9 cellular contexts compared by ENCODE assay signal in the genomic region with DNA sequence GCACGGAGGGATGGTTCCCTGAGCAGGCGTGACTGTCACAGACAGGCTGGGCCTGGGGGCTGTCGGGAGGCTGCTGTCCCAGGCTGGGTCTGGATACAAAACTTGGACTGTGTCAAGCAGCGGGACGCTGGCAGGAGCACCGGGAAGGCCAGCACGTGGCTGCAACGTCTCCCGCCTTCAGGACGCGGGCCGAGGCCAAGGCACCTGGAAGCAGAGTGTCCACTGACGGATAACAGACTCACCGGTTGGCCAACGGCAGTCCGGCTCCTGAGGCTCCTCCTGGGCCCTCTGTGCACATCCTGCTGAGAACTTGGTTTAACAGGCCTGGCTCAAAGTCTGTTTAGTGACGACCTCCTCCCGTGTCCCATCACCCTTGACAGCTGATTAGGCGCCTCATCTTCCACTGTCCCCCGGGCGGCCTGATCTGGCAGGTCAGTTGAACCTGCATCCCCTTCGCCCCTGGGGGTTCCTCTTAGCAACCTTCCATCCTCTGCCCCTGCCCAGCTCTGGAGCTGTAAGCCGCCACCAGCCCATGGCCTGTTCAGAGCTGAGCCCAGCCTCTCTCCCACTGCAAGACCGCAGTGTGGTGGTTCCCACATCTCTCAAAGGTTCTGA. TPM values are rescaled to one million over a fixed set of nuclear protein-coding genes. Genes with fewer than 3 reads are reported as not detected.
A peak's percentile ranks its signal among the peaks of the same experiment; 100 is the strongest.
DNase-seq lines count a peak whose midpoint lies in the region; ATAC-seq, FAIRE-seq and TF ChIP-seq lines count a peak whose summit lies in the region.
"Had no signal": no experiment of that assay in that cellular context is flagged by ENCODE, and none has a peak within 500 bp of the region (broad histone marks: within the 10 kb centered on the region; RNA-seq: fewer than 3 reads in every experiment).

No MANE protein-coding gene starts in this region.

- TF ChIP-seq POLR2A in endothelial cell of umbilical vein (IDR thresholded peaks at IDR 0.05; ENCODE audit: low read depth, low read length), result no peak

- H3K9me3 ChIP-seq in RWPE2 (ENCODE audit: severe bottlenecking) (no peaks in the 10 kb centered on the region), endothelial cell of umbilical vein (replicated peaks; ENCODE audit: control insufficient read depth, insufficient read depth, low read length) (no peaks in the 10 kb centered on the region), skeletal muscle tissue (ENCODE audit: control insufficient read depth in 3 of 3, low read length in 3 of 3) (no peaks in the 10 kb centered on the region)

- no TSS peak for BruUV-seq in endothelial cell of umbilical vein (replicated peaks; lab: Mats Ljungman, UMichigan)

- H4K20me1 ChIP-seq in endothelial cell of umbilical vein (replicated peaks; ENCODE audit: control insufficient read depth, extremely low read depth, insufficient read depth, low read length), result no peaks in the 10 kb centered on the region

- H3K27ac ChIP-seq in RWPE2 (ENCODE audit: poor library complexity, severe bottlenecking) (peak overlapping the region; percentile 86), endothelial cell of umbilical vein (ENCODE audit: insufficient read depth, low read depth, low read length) (no peak overlapping the region), skeletal muscle tissue (ENCODE audit: low read depth, low read length) (peak overlapping the region; percentile 36)

- ATAC-seq in RWPE2 (ENCODE audit: low read depth) (no peak), GM18867 (IDR thresholded peaks at IDR 0.05; ENCODE audit: unreplicated experiment) (no peak)

- in situ Hi-C loops in G401 (cut with HindIII; ENCODE audit: low sequenced_read_pairs), result no loop called here

- FAIRE-seq in endothelial cell of umbilical vein (lab: Jason Lieb, UNC), result no peak

- H3K9me1 ChIP-seq in endothelial cell of umbilical vein (replicated peaks; ENCODE audit: control insufficient read depth, extremely low read depth, insufficient read depth, low read length), result no peaks in the 10 kb centered on the region

- POLR2A ChIA-PET in endothelial cell of umbilical vein (lab: Charles Lee), result no interaction called here
- POLR2A ChIA-PET in HEK293T (lab: Yijun Ruan, JAX), result interaction anchor here (0.9 to 1.3 kb wide), 2 partner anchors 8 to 13 kb away, joined by 3 to 10 read pairs; no protein-coding TSS in a partner anchor

- H3K4me1 ChIP-seq in RWPE2 (ENCODE audit: insufficient read depth, poor library complexity, severe bottlenecking) (peaks cover 36% of the 10 kb centered on the region), endothelial cell of umbilical vein (ENCODE audit: control insufficient read depth, extremely low read depth, insufficient read depth, low read length) (peaks cover 30% of the 10 kb centered on the region), skeletal muscle tissue (ENCODE audit: control insufficient read depth in 3 of 3, insufficient read depth in 3 of 3, low read length in 3 of 3) (peaks cover 38 to 63% (median 53%) of the 10 kb centered on the region in 3 donors)

- H3K27me3 ChIP-seq in RWPE2 (ENCODE audit: insufficient read depth, poor library complexity, severe bottlenecking), result no peaks in the 10 kb centered on the region
- H3K27me3 ChIP-seq in endothelial cell of umbilical vein (ENCODE audit: control insufficient read depth in 2 of 2, insufficient read depth in 2 of 2, low read length in 2 of 2), result no peaks in the 10 kb centered on the region
- H3K27me3 ChIP-seq in skeletal muscle tissue (ENCODE audit: control insufficient read depth in 3 of 3, insufficient read depth in 3 of 3, low read length in 3 of 3), result no peaks in the 10 kb centered on the region

- dilution Hi-C loops in endothelial cell of umbilical vein (cut with MboI; ENCODE audit: extremely low pct_ligation_motif_present, low sequenced_read_pairs), result no loop called here

- H2AFZ ChIP-seq in endothelial cell of umbilical vein (ENCODE audit: low read depth, low read length), result no peak overlapping the region

- CTCF ChIA-PET in endothelial cell of umbilical vein (lab: Charles Lee), result interaction anchor here (0.9 to 1.1 kb wide), 3 partner anchors 9 to 197 kb away, joined by 3 to 4 read pairs (median 3); no protein-coding TSS in a partner anchor
- CTCF ChIA-PET in HEK293T (lab: Yijun Ruan, JAX), result no interaction called here

- peaks cover 22% of the 10 kb centered on the region for H3K79me2 ChIP-seq in endothelial cell of umbilical vein (ENCODE audit: control insufficient read depth, insufficient read depth, low read length)

- H3K4me3 ChIP-seq in RWPE2 (ENCODE audit: severe bottlenecking) (no peak overlapping the region), endothelial cell of umbilical vein (replicated peaks in 1 of 3; ENCODE audit: insufficient read depth in 1 of 3, low read depth in 1 of 3, low read length in 3 of 3) (no peak overlapping the region), skeletal muscle tissue (ENCODE audit: low read length in 3 of 3) (no peak overlapping the region)

- H3K36me3 ChIP-seq in RWPE2 (ENCODE audit: low read depth) (peaks cover 65% of the 10 kb centered on the region), endothelial cell of umbilical vein (ENCODE audit: control insufficient read depth in 2 of 2, extremely low read depth in 1 of 2, insufficient read depth in 2 of 2, low read length in 2 of 2) (peaks cover 0 to 3% of the 10 kb centered on the region in 2 experiments), skeletal muscle tissue (ENCODE audit: control insufficient read depth in 3 of 3, insufficient read depth in 3 of 3, low read length in 3 of 3) (peaks cover 2 to 4% (median 4%) of the 10 kb centered on the region in 3 donors)

- no peak for TF ChIP-seq CTCF in RWPE2 (IDR thresholded peaks at IDR 0.05; ENCODE audit: poor library complexity, severe bottlenecking)
- no peak for TF ChIP-seq CTCF in endothelial cell of umbilical vein (IDR thresholded peaks at IDR 0.05; ENCODE audit: extremely low read depth in 1 of 2, insufficient read depth in 1 of 2, low read depth in 1 of 2, low read length in 2 of 2)

- no peak overlapping the region for H3K4me2 ChIP-seq in endothelial cell of umbilical vein (ENCODE audit: insufficient read depth, low read length)

- DNase-seq in G401 (ENCODE audit: low spot score) (peak; percentile 60), RWPE2 (ENCODE audit: low spot score) (no peak), endothelial cell of umbilical vein (ENCODE audit: low read depth, low spot score) (no peak), HEK293T (ENCODE audit: extremely low spot score) (no peak), NCI-H446 (lab: John Stamatoyannopoulos, UW) (no peak)
- DNase-seq: activated CD4-positive, alpha-beta T cell treated with anti-CD3 and anti-CD28 coated beads, Interleukin-2, amount 50 U/mL, for 48 hours; NCI-H187 treated with DMSO at 0.1 percent for 48 hours had no signal

- intact Hi-C loops in endothelial cell of umbilical vein (cut with micrococcal nuclease), result no loop called here

- H3K9ac ChIP-seq in endothelial cell of umbilical vein (replicated peaks; ENCODE audit: extremely low read depth, insufficient read depth, low read length) (no peak overlapping the region), skeletal muscle tissue (ENCODE audit: low read depth in 1 of 3, low read length in 3 of 3) (peak overlapping the region in 2 of 3 donors; percentile 19 to 73)

TF ChIP-seq in endothelial cell of umbilical vein, 7 proteins besides CTCF, POLR2A, EP300 and RAD21:
- TF ChIP-seq MYC (IDR thresholded peaks at IDR 0.05; ENCODE audit: low read depth, low read length) (no peak), EZH2 (IDR thresholded peaks at IDR 0.05; ENCODE audit: borderline replicate concordance, low read depth, low read length, severe bottlenecking) (no peak), POLR2AphosphoS5 (IDR thresholded peaks at IDR 0.05; ENCODE audit: insufficient read depth, low read depth, low read length) (peak; percentile 2)

TF ChIP-seq in HEK293T, 16 proteins besides CTCF, POLR2A, EP300 and RAD21:
- no peak for TF ChIP-seq FOXM1 (IDR thresholded peaks at IDR 0.05; ENCODE audit: borderline replicate concordance)
- TF ChIP-seq HDGF (IDR thresholded peaks at IDR 0.05; ENCODE audit: borderline replicate concordance), result no peak
- TF ChIP-seq TARDBP (IDR thresholded peaks at IDR 0.05), result no peak
- TF ChIP-seq ELF4 (IDR thresholded peaks at IDR 0.05), result no peak
- no peak for TF ChIP-seq ZNF384 (IDR thresholded peaks at IDR 0.05)
- TF ChIP-seq FOXA1 (IDR thresholded peaks at IDR 0.05), result no peak
- no peak for TF ChIP-seq ARNT (IDR thresholded peaks at IDR 0.05)
- TF ChIP-seq, protein P1, sequence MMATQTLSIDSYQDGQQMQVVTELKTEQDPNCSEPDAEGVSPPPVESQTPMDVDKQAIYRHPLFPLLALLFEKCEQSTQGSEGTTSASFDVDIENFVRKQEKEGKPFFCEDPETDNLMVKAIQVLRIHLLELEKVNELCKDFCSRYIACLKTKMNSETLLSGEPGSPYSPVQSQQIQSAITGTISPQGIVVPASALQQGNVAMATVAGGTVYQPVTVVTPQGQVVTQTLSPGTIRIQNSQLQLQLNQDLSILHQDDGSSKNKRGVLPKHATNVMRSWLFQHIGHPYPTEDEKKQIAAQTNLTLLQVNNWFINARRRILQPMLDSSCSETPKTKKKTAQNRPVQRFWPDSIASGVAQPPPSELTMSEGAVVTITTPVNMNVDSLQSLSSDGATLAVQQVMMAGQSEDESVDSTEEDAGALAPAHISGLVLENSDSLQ (IDR thresholded peaks at IDR 0.05), result no peak
- no peak for TF ChIP-seq NFRKB (IDR thresholded peaks at IDR 0.05)
- no peak for TF ChIP-seq SUZ12 (IDR thresholded peaks at IDR 0.05)
TF ChIP-seq in HEK293T: peak in this region for 0.

RNA-seq across cellular contexts. Expression of a gene that starts 2.5 kb away (rescaled TPM):
- total RNA-seq in G401 (2014; rRNA removed; shearing (Covaris generic)), result 52.7 and 53.0 TPM in 2 replicates
- total RNA-seq in endothelial cell of umbilical vein, result 25.1 and 27.2 TPM in 2 replicates
- 13.4 and 13.6 TPM in 2 replicates for polyA plus RNA-seq in endothelial cell of umbilical vein
- 14.1 and 14.5 TPM in 2 replicates for polyA plus RNA-seq in endothelial cell of umbilical vein (2011; cell fraction: cytosol; rRNA removed)
- polyA plus RNA-seq in endothelial cell of umbilical vein (2011; cell fraction: nucleus; rRNA removed), result 33.2 and 41.1 TPM in 2 replicates
- 8.4 and 10.0 TPM in 2 replicates for polyA plus RNA-seq in endothelial cell of umbilical vein (2012)
- 11.2 and 16.4 TPM in 2 replicates for polyA minus RNA-seq in endothelial cell of umbilical vein
- polyA minus RNA-seq in endothelial cell of umbilical vein (2011; cell fraction: cytosol; rRNA and poly(A)+ RNA removed), result 17.4 TPM
- polyA minus RNA-seq in endothelial cell of umbilical vein (2011; cell fraction: nucleus; rRNA and poly(A)+ RNA removed), result 10.9 and 11.2 TPM in 2 replicates
- 2.1 TPM for total RNA-seq in skeletal muscle tissue

RNA-seq across cellular contexts. Expression of a gene that starts 2.9 kb away (rescaled TPM):
- 18.1 and 23.4 TPM in 2 replicates for total RNA-seq in G401 (2014; rRNA removed; shearing (Covaris generic))
- total RNA-seq in endothelial cell of umbilical vein (54.5 and 55.8 TPM in 2 replicates), skeletal muscle tissue (31.3 TPM)
- polyA plus RNA-seq in endothelial cell of umbilical vein, result 98.3 and 126 TPM in 2 replicates
- polyA plus RNA-seq in endothelial cell of umbilical vein (2011; cell fraction: cytosol; rRNA removed), result 93.5 and 94.5 TPM in 2 replicates
- polyA plus RNA-seq in endothelial cell of umbilical vein (2011; cell fraction: nucleus; rRNA removed), result 54.3 and 70.0 TPM in 2 replicates
- polyA plus RNA-seq in endothelial cell of umbilical vein (2012), result 42.4 and 49.3 TPM in 2 replicates
- polyA minus RNA-seq in endothelial cell of umbilical vein, result 47.7 and 51.3 TPM in 2 replicates
- polyA minus RNA-seq in endothelial cell of umbilical vein (2011; cell fraction: cytosol; rRNA and poly(A)+ RNA removed), result 18.8 TPM
- polyA minus RNA-seq in endothelial cell of umbilical vein (2011; cell fraction: nucleus; rRNA and poly(A)+ RNA removed), result 27.8 and 30.9 TPM in 2 replicates
